5 cellular contexts compared by ENCODE assay signal in genomic region chr5:66234241-66234640, GRCh38.
"Had no signal": no experiment of that assay in that cellular context is flagged by ENCODE, and none has a peak within 500 bp of the region (broad histone marks: within the 10 kb centered on the region; RNA-seq: fewer than 3 reads in every experiment).

No MANE protein-coding gene starts in this region.

- H3K9ac ChIP-seq: GM23248 had no signal

- DNase-seq: GM23248, H9, HCEC 1CT, IMR-90 had no signal

- H3K4me3 Mint-ChIP-seq: H9 had no signal

- H3K27ac Mint-ChIP-seq: H9 had no signal

- ATAC-seq: K562 had no signal

- H3K9me3 Mint-ChIP-seq: H9 had no signal

- H3K27ac ChIP-seq: GM23248 had no signal

- H2AFZ ChIP-seq: GM23248 had no signal

- H3K4me3 ChIP-seq: GM23248, K562 had no signal
